ENCODE assay signal across 23 cellular contexts in genomic region chr11:133921026-133921425, GRCh38. TPM values are rescaled to one million over a fixed set of nuclear protein-coding genes. Genes with fewer than 3 reads are reported as not detected.
DNase-seq lines count a peak whose midpoint lies in the region; ATAC-seq and TF ChIP-seq lines count a peak whose summit lies in the region.
"Had no signal": no experiment of that assay in that cellular context is flagged by ENCODE, and none has a peak within 500 bp of the region (broad histone marks: within the 10 kb centered on the region; RNA-seq: fewer than 3 reads in every experiment).

No MANE protein-coding gene starts in this region.

- DNase-seq in activated naive CD4-positive, alpha-beta T cell treated with anti-CD3 and anti-CD28 coated beads, Interleukin-2, amount 10 ng/mL, durations not matched to agents 7 days and 5 days = no peak
- no peak for DNase-seq in activated naive CD4-positive, alpha-beta T cell treated with Interleukin-2 at 50 U/mL for 16 hours
- no peak for DNase-seq in IMR-90
- no peak for DNase-seq in mesenchymal stem cell
- no peak for DNase-seq in endothelial cell (ENCODE audit: low spot score)
- DNase-seq in CD4-positive, alpha-beta memory T cell = no peak
- DNase-seq in DMS79 treated with DMSO at 0.1 percent for 48 hours (lab: John Stamatoyannopoulos, UW) = no peak
- DNase-seq: 8988T; ACHN; AML-193; BE2C; Caco-2; CD8-positive, alpha-beta T cell; DMS153; EL; GDM1; GOT3; H7; HCEC 1CT had no signal

- TF ChIP-seq RAD21 in IMR-90 (IDR thresholded peaks at IDR 0.05; ENCODE audit: low read length) = no peak

- no peak overlapping the region for H4K91ac ChIP-seq in IMR-90 (ENCODE audit: insufficient read depth, low read depth, low read length)
- H4K91ac ChIP-seq in mesenchymal stem cell (ENCODE audit: low read length) = peak overlapping the region; percentile 68

- 86% methylated on average over 16 of the region's 33 CpGs; no CpG with 5 or more reads in 1 of the 2 experiments for WGBS in IMR-90 (ENCODE audit: extremely low coverage in 2 of 2, insufficient read length in 1 of 2), 2 experiments
- 93% methylated on average over 33 of the region's 33 CpGs for WGBS in mesenchymal stem cell

- in situ Hi-C loops in IMR-90 (cut with MboI; ENCODE audit: low sequenced_read_pairs) = loop anchor here (10.0 kb wide), 1 partner anchor 224 kb away; no protein-coding TSS in a partner anchor

- H3K27me3 ChIP-seq in IMR-90 (ENCODE audit: control insufficient read depth, insufficient read depth, low read length) = peaks cover 11% of the 10 kb centered on the region
- peaks cover 3 to 11% of the 10 kb centered on the region in 2 experiments for H3K27me3 ChIP-seq in mesenchymal stem cell (ENCODE audit: control insufficient read depth in 1 of 2, insufficient read depth in 1 of 2, low read length in 2 of 2)
- H3K27me3 ChIP-seq in CD4-positive, alpha-beta memory T cell (ENCODE audit: insufficient read depth, low read length) = no peaks in the 10 kb centered on the region
- H3K27me3 ChIP-seq: BE2C; BLaER1 treated with 17β-estradiol and CSF1 and Interleukin-3, amounts not matched to agents 10 nM and 100 nM had no signal

- no peaks in the 10 kb centered on the region for H4K20me1 ChIP-seq in IMR-90 (ENCODE audit: insufficient read depth, low read length)

- H3K27ac ChIP-seq in IMR-90 (ENCODE audit: insufficient read depth, low read length) = no peak overlapping the region
- no peak overlapping the region for H3K27ac ChIP-seq in mesenchymal stem cell (ENCODE audit: low read length, poor library complexity, severe bottlenecking)
- no peak overlapping the region for H3K27ac ChIP-seq in CD4-positive, alpha-beta memory T cell (ENCODE audit: low read depth, low read length)
- H3K27ac ChIP-seq: A549; BLaER1 treated with 17β-estradiol and CSF1 and Interleukin-3, amounts not matched to agents 10 nM and 100 nM had no signal

- H3K9ac ChIP-seq in IMR-90 (ENCODE audit: low read depth, low read length) (no peak overlapping the region), mesenchymal stem cell (ENCODE audit: low read length) (no peak overlapping the region)
- H3K9ac ChIP-seq: BLaER1 treated with 17β-estradiol and CSF1 and Interleukin-3, amounts not matched to agents 10 nM and 100 nM had no signal

- H3K4ac ChIP-seq in IMR-90 (ENCODE audit: low read depth, low read length) (no peak overlapping the region), mesenchymal stem cell (ENCODE audit: low read depth in 1 of 2, low read length in 2 of 2) (no peak overlapping the region)

- H3K56ac ChIP-seq in IMR-90 (ENCODE audit: extremely low read depth, insufficient read depth, low read length) = no peak overlapping the region

- BruUV-seq in IMR-90 (replicated peaks; lab: Mats Ljungman, UMichigan) = no TSS peak

- TF ChIP-seq CTCF in IMR-90 (conservative IDR thresholded peaks at IDR 0.05; ENCODE audit: low read depth, low read length) (no peak), endothelial cell (IDR thresholded peaks at IDR 0.05; ENCODE audit: unreplicated experiment) (no peak)

- H3K79me1 ChIP-seq in IMR-90 (ENCODE audit: low read depth in 1 of 2, low read length in 2 of 2) (no peaks in the 10 kb centered on the region), mesenchymal stem cell (replicated peaks; ENCODE audit: low read length, poor library complexity, severe bottlenecking) (no peaks in the 10 kb centered on the region)

- CTCF ChIA-PET in activated naive CD4-positive, alpha-beta T cell treated with anti-CD3 and anti-CD28 coated beads, Interleukin-2, amount 10 ng/mL, durations not matched to agents 7 days and 5 days (lab: Charles Lee) = interaction anchor here (1.9 kb wide), 1 partner anchor 178 kb away, joined by 5 read pairs; no protein-coding TSS in a partner anchor
- CTCF ChIA-PET in IMR-90 (lab: Yijun Ruan, JAX) = no interaction called here
- CTCF ChIA-PET in CD4-positive, alpha-beta memory T cell (lab: Charles Lee; ENCODE audit: partially characterized antibody) = no interaction called here

- no peaks in the 10 kb centered on the region for H3K9me3 ChIP-seq in IMR-90 (ENCODE audit: control insufficient read depth, insufficient read depth, low read length)
- no peaks in the 10 kb centered on the region for H3K9me3 ChIP-seq in mesenchymal stem cell (ENCODE audit: control insufficient read depth, low read length)
- H3K9me3 ChIP-seq in CD4-positive, alpha-beta memory T cell (ENCODE audit: control insufficient read depth in 1 of 2, low read length in 2 of 2) = no peaks in the 10 kb centered on the region
- H3K9me3 ChIP-seq: A549; BE2C; BLaER1 treated with 17β-estradiol and CSF1 and Interleukin-3, amounts not matched to agents 10 nM and 100 nM; Caco-2 had no signal

- H2BK15ac ChIP-seq in IMR-90 (ENCODE audit: low read depth, low read length) (no peak overlapping the region), mesenchymal stem cell (ENCODE audit: low read depth, poor library complexity, severe bottlenecking) (no peak overlapping the region)

- no peak overlapping the region for H2BK20ac ChIP-seq in IMR-90 (ENCODE audit: low read depth, low read length)

- peak overlapping the region; percentile 14 for H2AFZ ChIP-seq in IMR-90 (replicated peaks; ENCODE audit: low read length, poor library complexity)
- H2AFZ ChIP-seq in mesenchymal stem cell (ENCODE audit: low read depth, low read length) = no peak overlapping the region

- no peak overlapping the region for H2BK5ac ChIP-seq in IMR-90 (ENCODE audit: low read depth, low read length, poor library complexity, severe bottlenecking)
- no peak overlapping the region for H2BK5ac ChIP-seq in mesenchymal stem cell (ENCODE audit: low read depth, low read length, poor library complexity, severe bottlenecking)

- no peak for TF ChIP-seq POLR2A in IMR-90 (IDR thresholded peaks at IDR 0.05; ENCODE audit: low read depth, low read length)

- dilution Hi-C loops in IMR-90 (cut with HindIII; ENCODE audit: low sequenced_read_pairs, unreplicated experiment) = no loop called here

- POLR2A ChIA-PET in IMR-90 (lab: Charles Lee; ENCODE audit: unreplicated experiment) = no interaction called here
- POLR2A ChIA-PET in CD4-positive, alpha-beta memory T cell (lab: Charles Lee; ENCODE audit: partially characterized antibody) = no interaction called here

- peak overlapping the region; percentile 74 for H3K27ac Mint-ChIP-seq in activated naive CD4-positive, alpha-beta T cell treated with anti-CD3 and anti-CD28 coated beads, Interleukin-2, amount 10 ng/mL, durations not matched to agents 7 days and 5 days
- H3K27ac Mint-ChIP-seq in endothelial cell (ENCODE audit: unreplicated experiment) = no peak overlapping the region
- no peak overlapping the region for H3K27ac Mint-ChIP-seq in CD4-positive, alpha-beta memory T cell
- H3K27ac Mint-ChIP-seq: CD14-positive monocyte; CD8-positive, alpha-beta T cell had no signal

- H3K27me3 Mint-ChIP-seq in activated naive CD4-positive, alpha-beta T cell treated with anti-CD3 and anti-CD28 coated beads, Interleukin-2, amount 10 ng/mL, durations not matched to agents 7 days and 5 days = no peaks in the 10 kb centered on the region
- peaks cover 6% of the 10 kb centered on the region for H3K27me3 Mint-ChIP-seq in endothelial cell (ENCODE audit: unreplicated experiment)
- no peaks in the 10 kb centered on the region for H3K27me3 Mint-ChIP-seq in CD4-positive, alpha-beta memory T cell

- ATAC-seq in IMR-90 (ENCODE audit: low read depth) = no peak
- ATAC-seq: A549; CD8-positive, alpha-beta T cell; GM12878 had no signal

- H3K36me3 ChIP-seq in IMR-90 (ENCODE audit: control insufficient read depth, insufficient read depth, low read length) (no peaks in the 10 kb centered on the region), mesenchymal stem cell (ENCODE audit: control insufficient read depth in 1 of 2, insufficient read depth in 2 of 2, low read depth in 1 of 2, low read length in 2 of 2) (no peaks in the 10 kb centered on the region)
- H3K36me3 ChIP-seq in CD4-positive, alpha-beta memory T cell (ENCODE audit: insufficient read depth, low read length) = peaks cover 15% of the 10 kb centered on the region
- H3K36me3 ChIP-seq: BLaER1 treated with 17β-estradiol and CSF1 and Interleukin-3, amounts not matched to agents 10 nM and 100 nM had no signal

- H3K4me1 ChIP-seq in IMR-90 (ENCODE audit: control insufficient read depth, insufficient read depth, low read length) (no peaks in the 10 kb centered on the region), mesenchymal stem cell (ENCODE audit: control insufficient read depth, insufficient read depth, low read depth, low read length) (no peaks in the 10 kb centered on the region)
- no peaks in the 10 kb centered on the region for H3K4me1 ChIP-seq in CD4-positive, alpha-beta memory T cell (ENCODE audit: insufficient read depth, low read length)
- H3K4me1 ChIP-seq: A549, BE2C, Caco-2 had no signal

- H2BK12ac ChIP-seq in mesenchymal stem cell (ENCODE audit: low read length in 2 of 2) = no peak overlapping the region

- H3K4me3 Mint-ChIP-seq in activated naive CD4-positive, alpha-beta T cell treated with anti-CD3 and anti-CD28 coated beads, Interleukin-2, amount 10 ng/mL, durations not matched to agents 7 days and 5 days = no peak overlapping the region
- no peak overlapping the region for H3K4me3 Mint-ChIP-seq in endothelial cell (ENCODE audit: unreplicated experiment)
- peak overlapping the region in 1 of 8 donors; percentile 39 for H3K4me3 Mint-ChIP-seq in CD4-positive, alpha-beta memory T cell
- H3K4me3 Mint-ChIP-seq: CD14-positive monocyte; CD8-positive, alpha-beta T cell had no signal

- no peak overlapping the region for H2BK120ac ChIP-seq in IMR-90 (ENCODE audit: low read depth, low read length)
- H2BK120ac ChIP-seq in mesenchymal stem cell (ENCODE audit: low read depth, low read length) = no peak overlapping the region

- H3K4me2 ChIP-seq in IMR-90 (ENCODE audit: low read depth, low read length) (no peak overlapping the region), mesenchymal stem cell (ENCODE audit: low read length, poor library complexity, severe bottlenecking) (no peak overlapping the region)
- H3K4me2 ChIP-seq: A549; BLaER1 treated with 17β-estradiol and CSF1 and Interleukin-3, amounts not matched to agents 10 nM and 100 nM had no signal

- no peak overlapping the region for H4K8ac ChIP-seq in IMR-90 (ENCODE audit: low read depth in 2 of 2, low read length in 2 of 2)
- H4K8ac ChIP-seq in mesenchymal stem cell (ENCODE audit: low read length) = no peak overlapping the region

- H2AK9ac ChIP-seq in IMR-90 (replicated peaks; ENCODE audit: low read depth, low read length, poor library complexity) = no peak overlapping the region

- H3K18ac ChIP-seq in IMR-90 (ENCODE audit: low read depth, low read length) (no peak overlapping the region), mesenchymal stem cell (ENCODE audit: low read depth in 1 of 2, low read length in 2 of 2) (no peak overlapping the region)

- intact Hi-C loops in IMR-90 (cut with micrococcal nuclease) = loop anchor here (10.0 kb wide), 1 partner anchor 304 kb away; the partner anchor contains the start of genes NCAPD3 and VPS26B
- intact Hi-C loops in CD4-positive, alpha-beta memory T cell (cut with micrococcal nuclease) = no loop called here

- H3K23ac ChIP-seq in IMR-90 (ENCODE audit: low read depth, low read length) = no peak overlapping the region
- no peak overlapping the region for H3K23ac ChIP-seq in mesenchymal stem cell (ENCODE audit: low read length in 2 of 2)

- H2AK5ac ChIP-seq in IMR-90 (ENCODE audit: low read depth, low read length) = no peak overlapping the region
- H2AK5ac ChIP-seq in mesenchymal stem cell (ENCODE audit: low read length, severe bottlenecking) = no peak overlapping the region

- no peaks in the 10 kb centered on the region for H3K9me1 ChIP-seq in IMR-90 (ENCODE audit: insufficient read depth, low read length)

- H3K36me3 Mint-ChIP-seq in activated naive CD4-positive, alpha-beta T cell treated with anti-CD3 and anti-CD28 coated beads, Interleukin-2, amount 10 ng/mL, durations not matched to agents 7 days and 5 days = peaks cover 45% of the 10 kb centered on the region
- H3K36me3 Mint-ChIP-seq in endothelial cell (ENCODE audit: low read depth, unreplicated experiment) = peaks cover 9% of the 10 kb centered on the region
- H3K36me3 Mint-ChIP-seq in CD4-positive, alpha-beta memory T cell = peaks cover 32 to 34% of the 10 kb centered on the region in 2 donors
- H3K36me3 Mint-ChIP-seq: CD14-positive monocyte had no signal

- H4K5ac ChIP-seq in IMR-90 (ENCODE audit: low read depth, low read length) = no peak overlapping the region

- no peak overlapping the region for H3K14ac ChIP-seq in IMR-90 (replicated peaks; ENCODE audit: low read depth, low read length)
- H3K14ac ChIP-seq in mesenchymal stem cell (ENCODE audit: low read length in 2 of 2) = no peak overlapping the region

- no peaks in the 10 kb centered on the region for H3K9me3 Mint-ChIP-seq in activated naive CD4-positive, alpha-beta T cell treated with anti-CD3 and anti-CD28 coated beads, Interleukin-2, amount 10 ng/mL, durations not matched to agents 7 days and 5 days
- H3K9me3 Mint-ChIP-seq in endothelial cell (ENCODE audit: unreplicated experiment) = no peaks in the 10 kb centered on the region
- H3K9me3 Mint-ChIP-seq in CD4-positive, alpha-beta memory T cell = peaks cover 0 to 2% (median 0%) of the 10 kb centered on the region in 8 donors
- H3K9me3 Mint-ChIP-seq: CD8-positive, alpha-beta T cell had no signal

- H3K4me3 ChIP-seq in IMR-90 (ENCODE audit: insufficient read depth, low read depth, low read length) = no peak overlapping the region
- no peak overlapping the region for H3K4me3 ChIP-seq in mesenchymal stem cell (ENCODE audit: insufficient read depth in 1 of 2, low read depth in 1 of 2, low read length in 2 of 2)
- H3K4me3 ChIP-seq in CD4-positive, alpha-beta memory T cell (ENCODE audit: low read length in 2 of 2) = no peak overlapping the region
- H3K4me3 ChIP-seq: A549; BLaER1 treated with 17β-estradiol and CSF1 and Interleukin-3, amounts not matched to agents 10 nM and 100 nM; GM12878 had no signal

- peaks cover 26% of the 10 kb centered on the region for H3K4me1 Mint-ChIP-seq in activated naive CD4-positive, alpha-beta T cell treated with anti-CD3 and anti-CD28 coated beads, Interleukin-2, amount 10 ng/mL, durations not matched to agents 7 days and 5 days
- H3K4me1 Mint-ChIP-seq in endothelial cell (ENCODE audit: unreplicated experiment) = peaks cover 14% of the 10 kb centered on the region
- peaks cover 0 to 4% (median 4%) of the 10 kb centered on the region in 4 donors for H3K4me1 Mint-ChIP-seq in CD4-positive, alpha-beta memory T cell
- H3K4me1 Mint-ChIP-seq: CD14-positive monocyte had no signal

RNA-seq across cellular contexts. Expression of gene IGSF9B, which starts 35.7 kb away (rescaled TPM):
- total RNA-seq in IMR-90 (2012; rRNA removed) (under 0.01 TPM in 1 of 2 replicates, not detected in the other), endothelial cell (ENCODE audit: unreplicated experiment) (6.6 TPM)
- polyA plus RNA-seq in IMR-90 (2012; rRNA removed) = 0.10 and 0.13 TPM in 2 replicates
- polyA plus RNA-seq in IMR-90 (2012; cell fraction: cytosol; rRNA removed) = 0.07 TPM in 1 of 2 replicates, not detected in the other
- 0.47 and 0.55 TPM in 2 replicates for polyA plus RNA-seq in IMR-90 (2012; cell fraction: nucleus; rRNA removed; ENCODE audit: low replicate concordance)
- polyA plus RNA-seq in mesenchymal stem cell (2013, experiment 1 of 2) = not detected
- polyA plus RNA-seq in mesenchymal stem cell (2013, experiment 2 of 2) = not detected
- 10 to 100 TPM; 36.0 to 38.6 TPM for total RNA-seq in CD4-positive, alpha-beta memory T cell
- 1 to 10 TPM in 1 of 2 donors, under 1 TPM in 1; 0.59 to 2.5 TPM for polyA plus RNA-seq in CD4-positive, alpha-beta memory T cell
- polyA plus RNA-seq: CD14-positive monocyte had no signal
